8 cellular contexts compared by ENCODE assay signal in the genomic region with DNA sequence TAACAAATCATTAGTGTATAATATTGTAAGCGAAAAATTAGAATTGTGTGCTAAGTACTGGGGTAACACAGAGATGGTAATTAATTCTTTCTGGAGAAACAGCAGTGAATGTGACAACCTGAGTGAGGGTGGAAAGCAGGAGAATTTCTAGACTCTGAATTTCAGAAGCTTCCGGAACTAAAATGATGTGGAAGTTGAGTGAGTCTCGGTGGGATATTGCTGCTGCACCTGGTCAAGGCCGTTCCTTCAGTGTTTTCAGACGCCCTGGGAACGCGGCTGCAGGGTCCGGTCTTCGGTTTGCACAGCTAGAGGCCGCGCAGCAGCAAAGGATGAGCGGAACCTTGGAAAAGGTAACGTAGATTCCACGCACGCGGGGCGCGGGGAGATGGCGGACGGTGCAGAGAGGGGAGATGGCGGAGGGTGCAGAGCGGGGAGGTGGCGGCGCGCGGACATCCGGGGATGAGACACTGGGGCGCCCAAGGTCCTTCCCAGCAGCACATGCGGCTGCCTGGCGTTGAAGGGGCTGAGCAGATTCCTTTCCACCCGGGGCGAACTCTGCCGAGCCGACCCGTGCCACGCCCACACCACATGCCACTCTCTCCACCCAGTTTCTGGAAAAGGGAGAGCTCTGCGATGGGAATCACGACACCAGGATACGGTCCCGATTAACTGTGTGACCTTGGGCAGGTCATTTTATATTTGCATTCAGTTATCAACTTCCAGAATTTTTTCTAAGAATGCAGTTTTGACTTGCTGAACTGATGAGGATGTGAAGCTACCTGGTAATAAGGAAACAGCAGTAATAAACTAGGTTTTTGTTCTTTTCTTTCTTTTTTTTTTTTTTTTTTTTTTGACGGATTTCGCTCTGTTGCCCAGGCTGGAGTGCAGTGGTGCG. TPM values are rescaled to one million over a fixed set of nuclear protein-coding genes. Genes with fewer than 3 reads are reported as not detected.
DNase-seq lines count a peak whose midpoint lies in the region; ATAC-seq and TF ChIP-seq lines count a peak whose summit lies in the region.

TSS of gene MRPL48 (plus strand) at position 232 of the 895 bp plus-strand sequence. CDS start at position 330, 98 bp downstream.

- no peaks in the 10 kb centered on the region for H3K36me3 Mint-ChIP-seq in activated T-cell treated with anti-CD3 and anti-CD28 coated beads, Interleukin-2, amount 50 U/mL, for 4 hours (ENCODE audit: insufficient read depth)

- 3 to 8% methylated on average over 22 to 23 of the region's 43 CpGs for WGBS in esophagus squamous epithelium, 2 donors

- H3K4me1 Mint-ChIP-seq in activated T-cell treated with anti-CD3 and anti-CD28 coated beads, Interleukin-2, amount 50 U/mL, for 4 hours (ENCODE audit: low read depth) = peaks cover 16% of the 10 kb centered on the region

- peak within 1 kb of the TSS; percentile 100 for H3K4me3 Mint-ChIP-seq in activated T-cell treated with anti-CD3 and anti-CD28 coated beads, Interleukin-2, amount 50 U/mL, for 4 hours

- DNase-seq in DMS114 treated with DMSO at 0.1 percent for 48 hours (lab: John Stamatoyannopoulos, UW; ENCODE audit: unreplicated experiment) (peak; percentile 83), KBM-7 (peak; percentile 95), esophagus squamous epithelium (lab: John Stamatoyannopoulos, UW) (peak; percentile 72), myocyte (ENCODE audit: low read depth) (peak; percentile 97)
- peak; percentile 80 for DNase-seq in activated T-cell treated with anti-CD3 and anti-CD28 coated beads, Interleukin-2, amount 50 U/mL, for 4 hours
- peak; percentile 78 to 87 for DNase-seq in stimulated activated CD8-positive, alpha-beta memory T cell treated with anti-CD3 and anti-CD28 coated beads, Interleukin-7, amount 100 ng/mL, for 48 hours (ENCODE audit: extremely low read depth in 1 of 2, low read depth in 1 of 2)

- intact Hi-C loops in esophagus squamous epithelium (cut with DNase I) = no loop called here

- H3K9me3 ChIP-seq in esophagus squamous epithelium = no peaks in the 10 kb centered on the region

- H3K36me3 ChIP-seq in esophagus squamous epithelium = peaks cover 0 to 9% (median 0%) of the 10 kb centered on the region in 3 donors

- TF ChIP-seq CTCF in esophagus squamous epithelium (IDR thresholded peaks at IDR 0.05) = peak in 1 of 6 experiments; percentile 22

- H3K9me3 Mint-ChIP-seq in activated T-cell treated with anti-CD3 and anti-CD28 coated beads, Interleukin-2, amount 50 U/mL, for 4 hours = no peaks in the 10 kb centered on the region

- H3K4me1 ChIP-seq in esophagus squamous epithelium = peaks cover 6 to 36% (median 15%) of the 10 kb centered on the region in 3 donors

- no peaks in the 10 kb centered on the region for H3K27me3 ChIP-seq in esophagus squamous epithelium

- in situ Hi-C loops in KBM-7 (cut with MboI; ENCODE audit: low pct_unique_long_range_greater_than_20kb, low sequenced_read_pairs) = no loop called here

- H3K27ac ChIP-seq in esophagus squamous epithelium = peak within 1 kb of the TSS; percentile 84 to 95 (median 92)

- H3K4me3 ChIP-seq in esophagus squamous epithelium = peak within 1 kb of the TSS; percentile 66 to 93 (median 82)

- ATAC-seq in GM21619 (IDR thresholded peaks at IDR 0.05; ENCODE audit: unreplicated experiment) = peak; percentile 96
- ATAC-seq in activated T-cell treated with anti-CD3 and anti-CD28 coated beads, Interleukin-2, amount 50 U/mL, for 4 hours = peak; percentile 100

- no peak for TF ChIP-seq POLR2A in esophagus squamous epithelium (IDR thresholded peaks at IDR 0.05)

- no peaks in the 10 kb centered on the region for H3K27me3 Mint-ChIP-seq in activated T-cell treated with anti-CD3 and anti-CD28 coated beads, Interleukin-2, amount 50 U/mL, for 4 hours (ENCODE audit: low read depth)

TF ChIP-seq in PFSK-1, 5 proteins besides CTCF, POLR2A, EP300 and RAD21:
- TF ChIP-seq SIN3A (IDR thresholded peaks at IDR 0.05; ENCODE audit: borderline replicate concordance, insufficient read depth, low read length) (peak; percentile 81; the same call in 1 of the 2 replicates), POLR2AphosphoS5 (IDR thresholded peaks at IDR 0.05; ENCODE audit: low read depth, low read length) (peak; percentile 99), FOXP2 (optimal IDR thresholded peaks at IDR 0.05; ENCODE audit: borderline replicate concordance, extremely low read depth, extremely low read length, insufficient read depth) (peak; percentile 56), TAF1 (IDR thresholded peaks at IDR 0.05; ENCODE audit: borderline replicate concordance, insufficient read depth, low read length) (peak; percentile 97)
- TF ChIP-seq, protein P1, sequence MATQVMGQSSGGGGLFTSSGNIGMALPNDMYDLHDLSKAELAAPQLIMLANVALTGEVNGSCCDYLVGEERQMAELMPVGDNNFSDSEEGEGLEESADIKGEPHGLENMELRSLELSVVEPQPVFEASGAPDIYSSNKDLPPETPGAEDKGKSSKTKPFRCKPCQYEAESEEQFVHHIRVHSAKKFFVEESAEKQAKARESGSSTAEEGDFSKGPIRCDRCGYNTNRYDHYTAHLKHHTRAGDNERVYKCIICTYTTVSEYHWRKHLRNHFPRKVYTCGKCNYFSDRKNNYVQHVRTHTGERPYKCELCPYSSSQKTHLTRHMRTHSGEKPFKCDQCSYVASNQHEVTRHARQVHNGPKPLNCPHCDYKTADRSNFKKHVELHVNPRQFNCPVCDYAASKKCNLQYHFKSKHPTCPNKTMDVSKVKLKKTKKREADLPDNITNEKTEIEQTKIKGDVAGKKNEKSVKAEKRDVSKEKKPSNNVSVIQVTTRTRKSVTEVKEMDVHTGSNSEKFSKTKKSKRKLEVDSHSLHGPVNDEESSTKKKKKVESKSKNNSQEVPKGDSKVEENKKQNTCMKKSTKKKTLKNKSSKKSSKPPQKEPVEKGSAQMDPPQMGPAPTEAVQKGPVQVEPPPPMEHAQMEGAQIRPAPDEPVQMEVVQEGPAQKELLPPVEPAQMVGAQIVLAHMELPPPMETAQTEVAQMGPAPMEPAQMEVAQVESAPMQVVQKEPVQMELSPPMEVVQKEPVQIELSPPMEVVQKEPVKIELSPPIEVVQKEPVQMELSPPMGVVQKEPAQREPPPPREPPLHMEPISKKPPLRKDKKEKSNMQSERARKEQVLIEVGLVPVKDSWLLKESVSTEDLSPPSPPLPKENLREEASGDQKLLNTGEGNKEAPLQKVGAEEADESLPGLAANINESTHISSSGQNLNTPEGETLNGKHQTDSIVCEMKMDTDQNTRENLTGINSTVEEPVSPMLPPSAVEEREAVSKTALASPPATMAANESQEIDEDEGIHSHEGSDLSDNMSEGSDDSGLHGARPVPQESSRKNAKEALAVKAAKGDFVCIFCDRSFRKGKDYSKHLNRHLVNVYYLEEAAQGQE (IDR thresholded peaks at IDR 0.05; ENCODE audit: insufficient read depth in 1 of 2, low read depth in 2 of 2, low read length in 2 of 2) = peak; percentile 33 to 67; a peak in 2 of 4 replicates

RNA-seq across cellular contexts. Expression of gene MRPL48, which starts in this region (rescaled TPM):
- polyA plus RNA-seq in PFSK-1 (2012; ENCODE audit: insufficient read length, low read depth) = 39.2 TPM
- 10 to 100 TPM; 49.9 to 51.5 (median 51.3) TPM for total RNA-seq in activated T-cell treated with anti-CD3 and anti-CD28 coated beads, Interleukin-2, amount 50 U/mL, for 4 hours
- 10 to 100 TPM in 3 of 4 donors, 1 to 10 TPM in 1; 9.2 to 23.5 (median 18.8) TPM for total RNA-seq in esophagus squamous epithelium
- 17.6 and 21.9 TPM in 2 replicates for total RNA-seq in myocyte
- polyA plus RNA-seq in myocyte (2012) = 25.9 TPM

Comparison
In these comparisons a context has a peak if more than half of its experiments do, and no peak if none do; other contexts are left out.
1. Peak in every context shown above with its lines: DNase-seq, ATAC-seq, H3K4me3 ChIP-seq and H3K27ac ChIP-seq.